27 cellular contexts compared by ENCODE assay signal in genomic region chr2:199325881-199326280, GRCh38.
"Had no signal": no experiment of that assay in that cellular context is flagged by ENCODE, and none has a peak within 500 bp of the region (broad histone marks: within the 10 kb centered on the region; RNA-seq: fewer than 3 reads in every experiment).

No MANE protein-coding gene starts in this region.

- H3K27ac Mint-ChIP-seq: dendritic cell treated with granulocyte-macrophage colony-stimulating factor and Interleukin-4, amounts not matched to agents 40 ng/mL and 50 ng/mL, for 4 days; effector memory CD8-positive, alpha-beta T cell; endodermal cell; mesothelial cell of epicardium had no signal

- H3K9me3 ChIP-seq: colonic mucosa, esophagus squamous epithelium, gastrocnemius medialis, left lung, lower lobe of right lung, mucosa of descending colon had no signal

- H3K36me3 Mint-ChIP-seq: mesothelial cell of epicardium had no signal

- FAIRE-seq: endometrium, islet of Langerhans, keratinocyte had no signal

- H3K9me3 Mint-ChIP-seq: dendritic cell treated with granulocyte-macrophage colony-stimulating factor and Interleukin-4, amounts not matched to agents 40 ng/mL and 50 ng/mL, for 4 days; effector memory CD8-positive, alpha-beta T cell; endodermal cell; mesothelial cell of epicardium had no signal

- DNase-seq: colonic mucosa; cortex of kidney; effector CD8-positive, alpha-beta T cell; effector memory CD8-positive, alpha-beta T cell; endodermal cell; erythroblast; esophagus squamous epithelium; foreskin fibroblast; foreskin melanocyte; gastrocnemius medialis; glutamatergic neuron; head of caudate nucleus; heart right ventricle; hippocampal formation; left cardiac atrium; left lung; left ventricle myocardium superior; lower lobe of right lung; mesenchymal stem cell; mucosa of descending colon had no signal

- H3K4me3 Mint-ChIP-seq: dendritic cell treated with granulocyte-macrophage colony-stimulating factor and Interleukin-4, amounts not matched to agents 40 ng/mL and 50 ng/mL, for 4 days; effector memory CD8-positive, alpha-beta T cell; endodermal cell; mesothelial cell of epicardium had no signal

- ATAC-seq: effector memory CD8-positive, alpha-beta T cell; esophagus mucosa; gastrocnemius medialis; heart right ventricle; left cardiac atrium; left lung; left ventricle myocardium superior; lower lobe of right lung; mucosa of descending colon had no signal

- H3K27me3 Mint-ChIP-seq: dendritic cell treated with granulocyte-macrophage colony-stimulating factor and Interleukin-4, amounts not matched to agents 40 ng/mL and 50 ng/mL, for 4 days; effector memory CD8-positive, alpha-beta T cell had no signal

- H3K4me1 ChIP-seq: colonic mucosa, esophagus squamous epithelium, gastrocnemius medialis, heart right ventricle, left lung, lower lobe of right lung had no signal

- H3K27me3 ChIP-seq: colonic mucosa, esophagus squamous epithelium, gastrocnemius medialis, heart right ventricle, left lung had no signal

- H3K4me1 Mint-ChIP-seq: endodermal cell, mesothelial cell of epicardium had no signal

- H3K4me3 ChIP-seq: colonic mucosa, esophagus squamous epithelium, gastrocnemius medialis, heart right ventricle, left lung, lower lobe of right lung, mucosa of descending colon had no signal

- H3K27ac ChIP-seq: colonic mucosa, epithelial cell of prostate, esophagus squamous epithelium, gastrocnemius medialis, heart right ventricle, left lung, lower lobe of right lung had no signal

- H3K36me3 ChIP-seq: esophagus squamous epithelium, gastrocnemius medialis, heart right ventricle, left lung, lower lobe of right lung had no signal
